ENCODE assay signal across 6 cellular contexts in the genomic region with DNA sequence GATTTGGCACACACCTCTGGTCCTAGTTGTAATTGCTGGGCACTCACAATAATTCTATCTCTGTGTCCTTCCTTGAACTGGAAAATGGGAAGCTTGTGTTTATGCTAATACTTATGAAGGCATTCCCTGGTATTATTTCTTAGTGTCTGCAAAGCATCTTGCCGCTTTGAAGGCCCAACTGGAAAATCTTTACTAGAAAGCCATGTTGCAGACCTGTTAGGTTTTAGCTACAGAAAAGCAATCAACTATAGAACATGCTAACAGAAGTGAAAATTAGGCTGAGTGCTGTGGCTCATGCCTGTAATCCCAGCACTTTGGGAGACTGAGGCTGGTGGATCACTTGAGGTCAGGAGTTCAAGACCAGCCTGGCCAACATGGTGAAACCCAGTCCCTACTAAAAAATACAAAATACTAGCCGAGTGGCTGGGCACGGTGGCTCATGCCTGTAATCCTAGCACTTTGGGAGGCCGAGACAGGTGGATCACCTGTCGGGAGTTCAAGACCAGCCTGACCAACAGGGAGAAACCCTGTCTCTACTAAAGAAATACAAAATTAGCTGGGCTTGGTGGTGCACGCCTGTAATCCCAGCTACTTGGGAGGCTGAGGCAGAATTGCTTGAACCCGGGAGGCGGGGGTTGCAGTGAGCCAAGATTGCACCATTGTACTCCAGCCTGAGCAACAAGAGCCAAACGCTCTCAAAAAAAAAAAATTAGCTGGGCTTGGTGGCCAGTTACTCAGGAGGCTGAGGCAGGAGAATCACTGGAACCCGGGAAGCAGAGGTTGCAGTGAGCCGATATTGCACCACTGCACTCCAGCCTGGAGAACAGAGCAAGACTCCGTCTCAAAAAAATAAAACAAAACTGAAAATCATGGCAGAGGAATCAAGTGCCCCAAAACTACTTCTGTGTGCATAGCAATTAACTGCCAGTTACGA. TPM values are rescaled to one million over a fixed set of nuclear protein-coding genes. Genes with fewer than 3 reads are reported as not detected.
DNase-seq lines count a peak whose midpoint lies in the region; TF ChIP-seq lines count a peak whose summit lies in the region.
"Not testable (repeated sequence)": the region's sequence is repeated elsewhere in the genome, so short reads cannot be mapped to it uniquely, and the experiment has no call there.

No MANE protein-coding gene starts in this region.

- DNase-seq in HEK293T (ENCODE audit: extremely low spot score); SK-N-MC (ENCODE audit: low read depth, low spot score); activated T-helper 1 cell treated with anti-CD3 and anti-CD28 coated beads, Interleukin-12 subunit alpha, Interleukin-12 subunit beta, Interleukin-2, Interleukin-4 antibody, amounts not matched to agents 30 ng/mL and 10 ng/mL and 1 ng/mL, durations not matched to agents 14 hours and 24 hours and 36 hours (ENCODE audit: low spot score); epithelial cell of prostate (ENCODE audit: low read depth, low spot score); osteocyte (ENCODE audit: extremely low spot score, unreplicated experiment): not testable (repeated sequence)

- H3K4me1 ChIP-seq in BLaER1 treated with 17β-estradiol and CSF1 and Interleukin-3, amounts not matched to agents 10 nM and 100 nM = peaks cover 63 to 69% (median 67%) of the 10 kb centered on the region in 10 experiments

- POLR2A ChIA-PET in HEK293T (lab: Yijun Ruan, JAX) = interaction anchor here (0.7 to 1.7 kb wide), 6 partner anchors 14 to 378 kb away, joined by 3 to 8 read pairs (median 3); a partner anchor contains a TSS

- H3K9me3 ChIP-seq in BLaER1 treated with 17β-estradiol and CSF1 and Interleukin-3, amounts not matched to agents 10 nM and 100 nM (replicated peaks in 1 of 11); SK-N-MC (ENCODE audit: low read depth, low read length): not testable (repeated sequence)

- H3K4me1 Mint-ChIP-seq in activated T-helper 1 cell treated with anti-CD3 and anti-CD28 coated beads, Interleukin-12 subunit alpha, Interleukin-12 subunit beta, Interleukin-2, Interleukin-4 antibody, amounts not matched to agents 30 ng/mL and 10 ng/mL and 1 ng/mL, durations not matched to agents 14 hours and 24 hours and 36 hours (ENCODE audit: low read depth) = peaks cover 50% of the 10 kb centered on the region
- H3K4me1 Mint-ChIP-seq in osteocyte (ENCODE audit: unreplicated experiment) = peaks cover 55% of the 10 kb centered on the region

- H3K27ac ChIP-seq in BLaER1 treated with 17β-estradiol and CSF1 and Interleukin-3, amounts not matched to agents 10 nM and 100 nM = peak overlapping the region in 3 of 11 experiments; percentile 9 to 27 (median 23); a peak in 1 of 22 replicates
- H3K27ac ChIP-seq in SK-N-MC = peak overlapping the region; percentile 89; the same call in 1 of the 2 replicates
- peak overlapping the region; percentile 95 for H3K27ac ChIP-seq in epithelial cell of prostate

- peak overlapping the region; percentile 11 for H3K4me3 Mint-ChIP-seq in activated T-helper 1 cell treated with anti-CD3 and anti-CD28 coated beads, Interleukin-12 subunit alpha, Interleukin-12 subunit beta, Interleukin-2, Interleukin-4 antibody, amounts not matched to agents 30 ng/mL and 10 ng/mL and 1 ng/mL, durations not matched to agents 14 hours and 24 hours and 36 hours
- H3K4me3 Mint-ChIP-seq in osteocyte (ENCODE audit: unreplicated experiment) = not testable (repeated sequence)

- H4K20me1 ChIP-seq in BLaER1 treated with 17β-estradiol and CSF1 and Interleukin-3, amounts not matched to agents 10 nM and 100 nM = peaks cover 70 to 99% (median 88%) of the 10 kb centered on the region in 11 experiments; a peak in 21 of 22 replicates

- CTCF ChIA-PET in HEK293T (lab: Yijun Ruan, JAX) = interaction anchor here (0.9 to 1.3 kb wide), 2 partner anchors 24 to 101 kb away, joined by 3 to 5 read pairs; no protein-coding TSS in a partner anchor

- intact Hi-C loops in activated T-helper 1 cell treated with anti-CD3 and anti-CD28 coated beads, Interleukin-12 subunit alpha, Interleukin-12 subunit beta, Interleukin-2, Interleukin-4 antibody, amounts not matched to agents 30 ng/mL and 10 ng/mL and 1 ng/mL, durations not matched to agents 14 hours and 24 hours and 36 hours (cut with micrococcal nuclease) = not testable (repeated sequence)

- peak overlapping the region in 7 of 10 experiments; percentile 2 to 97 (median 95); a peak in 6 of 20 replicates for H3K4me3 ChIP-seq in BLaER1 treated with 17β-estradiol and CSF1 and Interleukin-3, amounts not matched to agents 10 nM and 100 nM
- H3K4me3 ChIP-seq in SK-N-MC = not testable (repeated sequence)

- H3K36me3 ChIP-seq in BLaER1 treated with 17β-estradiol and CSF1 and Interleukin-3, amounts not matched to agents 10 nM and 100 nM = peaks cover 54 to 77% (median 69%) of the 10 kb centered on the region in 11 experiments
- H3K36me3 ChIP-seq in SK-N-MC (ENCODE audit: insufficient read depth, low read length) = peaks cover 54% of the 10 kb centered on the region

- peaks cover 55% of the 10 kb centered on the region for H3K36me3 Mint-ChIP-seq in activated T-helper 1 cell treated with anti-CD3 and anti-CD28 coated beads, Interleukin-12 subunit alpha, Interleukin-12 subunit beta, Interleukin-2, Interleukin-4 antibody, amounts not matched to agents 30 ng/mL and 10 ng/mL and 1 ng/mL, durations not matched to agents 14 hours and 24 hours and 36 hours (ENCODE audit: low read depth)
- peaks cover 40% of the 10 kb centered on the region for H3K36me3 Mint-ChIP-seq in osteocyte (ENCODE audit: unreplicated experiment)

- TF ChIP-seq CTCF in osteocyte (IDR thresholded peaks at IDR 0.05) = not testable (repeated sequence)

- peak overlapping the region in 9 of 11 experiments; percentile 4 to 97 (median 24); a peak in 9 of 22 replicates for H3K9ac ChIP-seq in BLaER1 treated with 17β-estradiol and CSF1 and Interleukin-3, amounts not matched to agents 10 nM and 100 nM
- H3K9ac ChIP-seq in SK-N-MC (ENCODE audit: insufficient read length) = not testable (repeated sequence)

- not testable (repeated sequence) for H3K9me3 Mint-ChIP-seq in activated T-helper 1 cell treated with anti-CD3 and anti-CD28 coated beads, Interleukin-12 subunit alpha, Interleukin-12 subunit beta, Interleukin-2, Interleukin-4 antibody, amounts not matched to agents 30 ng/mL and 10 ng/mL and 1 ng/mL, durations not matched to agents 14 hours and 24 hours and 36 hours; osteocyte (ENCODE audit: unreplicated experiment)

- H3K4me2 ChIP-seq in BLaER1 treated with 17β-estradiol and CSF1 and Interleukin-3, amounts not matched to agents 10 nM and 100 nM = peak overlapping the region; percentile 75 to 97 (median 91)

- not testable (repeated sequence) for H3K27me3 Mint-ChIP-seq in activated T-helper 1 cell treated with anti-CD3 and anti-CD28 coated beads, Interleukin-12 subunit alpha, Interleukin-12 subunit beta, Interleukin-2, Interleukin-4 antibody, amounts not matched to agents 30 ng/mL and 10 ng/mL and 1 ng/mL, durations not matched to agents 14 hours and 24 hours and 36 hours (ENCODE audit: insufficient read depth); osteocyte (ENCODE audit: unreplicated experiment)

- peak overlapping the region; percentile 23 for H3K27ac Mint-ChIP-seq in activated T-helper 1 cell treated with anti-CD3 and anti-CD28 coated beads, Interleukin-12 subunit alpha, Interleukin-12 subunit beta, Interleukin-2, Interleukin-4 antibody, amounts not matched to agents 30 ng/mL and 10 ng/mL and 1 ng/mL, durations not matched to agents 14 hours and 24 hours and 36 hours
- H3K27ac Mint-ChIP-seq in osteocyte (ENCODE audit: unreplicated experiment) = peak overlapping the region; percentile 2

- H3K27me3 ChIP-seq in BLaER1 treated with 17β-estradiol and CSF1 and Interleukin-3, amounts not matched to agents 10 nM and 100 nM = not testable (repeated sequence)

TF ChIP-seq in HEK293T, 16 proteins besides CTCF, POLR2A, EP300 and RAD21:
- TF ChIP-seq ELF4 (IDR thresholded peaks at IDR 0.05) = peak; percentile 11; the same call in 1 of the 2 replicates
TF ChIP-seq in HEK293T: peak in this region for 1; not testable (repeated sequence) for 15.

RNA-seq across cellular contexts. Expression of a gene that starts 5.1 kb away (rescaled TPM):
- total RNA-seq in activated T-helper 1 cell treated with anti-CD3 and anti-CD28 coated beads, Interleukin-12 subunit alpha, Interleukin-12 subunit beta, Interleukin-2, Interleukin-4 antibody, amounts not matched to agents 30 ng/mL and 10 ng/mL and 1 ng/mL, durations not matched to agents 14 hours and 24 hours and 36 hours = 535 and 541 TPM in 2 replicates
- 137 and 145 TPM in 2 replicates for total RNA-seq in osteocyte

RNA-seq across cellular contexts. Expression of a gene that starts 5.4 kb away (rescaled TPM):
- total RNA-seq in activated T-helper 1 cell treated with anti-CD3 and anti-CD28 coated beads, Interleukin-12 subunit alpha, Interleukin-12 subunit beta, Interleukin-2, Interleukin-4 antibody, amounts not matched to agents 30 ng/mL and 10 ng/mL and 1 ng/mL, durations not matched to agents 14 hours and 24 hours and 36 hours = 35.5 and 38.2 TPM in 2 replicates
- 35.7 and 36.3 TPM in 2 replicates for total RNA-seq in osteocyte

RNA-seq across cellular contexts. Expression of a gene that starts 5.7 kb away (rescaled TPM):
- 80.5 TPM in 2 replicates for total RNA-seq in activated T-helper 1 cell treated with anti-CD3 and anti-CD28 coated beads, Interleukin-12 subunit alpha, Interleukin-12 subunit beta, Interleukin-2, Interleukin-4 antibody, amounts not matched to agents 30 ng/mL and 10 ng/mL and 1 ng/mL, durations not matched to agents 14 hours and 24 hours and 36 hours
- 16.8 and 22.7 TPM in 2 replicates for total RNA-seq in osteocyte

RNA-seq across cellular contexts. Expression of a gene that starts 5.9 kb away (rescaled TPM):
- total RNA-seq in activated T-helper 1 cell treated with anti-CD3 and anti-CD28 coated beads, Interleukin-12 subunit alpha, Interleukin-12 subunit beta, Interleukin-2, Interleukin-4 antibody, amounts not matched to agents 30 ng/mL and 10 ng/mL and 1 ng/mL, durations not matched to agents 14 hours and 24 hours and 36 hours = 16.6 and 17.1 TPM in 2 replicates
- total RNA-seq in osteocyte = 33.0 and 34.7 TPM in 2 replicates

RNA-seq across cellular contexts. Expression of a gene that starts 21.3 kb away (rescaled TPM):
- total RNA-seq in activated T-helper 1 cell treated with anti-CD3 and anti-CD28 coated beads, Interleukin-12 subunit alpha, Interleukin-12 subunit beta, Interleukin-2, Interleukin-4 antibody, amounts not matched to agents 30 ng/mL and 10 ng/mL and 1 ng/mL, durations not matched to agents 14 hours and 24 hours and 36 hours = 3.8 and 5.1 TPM in 2 replicates
- total RNA-seq in osteocyte = 183 and 187 TPM in 2 replicates
